In the genomic region with DNA sequence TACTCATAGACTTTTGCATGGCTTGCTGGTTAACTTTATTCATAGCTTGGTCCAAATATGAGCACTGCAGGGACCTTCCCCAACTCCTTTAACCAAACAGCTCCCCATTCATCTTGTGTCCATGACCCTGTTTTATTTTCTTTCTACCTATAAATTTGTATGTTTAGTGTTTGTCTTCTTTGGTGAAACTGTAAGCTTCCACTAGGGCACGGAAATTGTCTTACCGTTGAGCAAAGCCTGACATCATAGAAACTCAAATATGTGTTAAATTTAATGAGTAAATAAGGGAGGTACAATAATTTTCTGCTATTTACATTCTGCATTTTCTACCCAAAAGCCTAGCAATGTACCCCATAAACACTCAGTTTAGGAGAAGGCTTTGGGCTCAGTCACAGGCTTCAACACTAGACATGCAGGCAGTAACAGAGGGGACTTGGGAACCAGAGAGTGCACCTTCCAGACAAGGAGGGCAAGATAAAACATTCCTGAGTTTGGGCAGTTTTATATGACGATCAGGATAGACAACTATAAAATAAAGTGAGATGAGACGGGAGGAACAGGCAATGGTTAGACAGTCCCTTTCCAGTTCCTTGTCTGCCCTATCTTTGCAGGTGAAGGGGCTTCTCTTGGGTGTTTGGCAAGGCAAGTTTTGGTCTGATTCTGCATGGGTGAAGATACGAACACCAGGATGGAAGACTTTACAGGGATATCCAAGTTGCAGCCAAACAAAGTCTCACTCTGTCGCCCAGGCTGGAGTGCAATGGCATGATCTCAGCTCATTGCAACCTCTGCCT, we compare ENCODE assay signal across 1 cellular context.
TF ChIP-seq lines count a peak whose summit lies in the region.

No MANE protein-coding gene starts in this region.

TF ChIP-seq in HepG2, 621 proteins besides CTCF, POLR2A, EP300 and RAD21:
- TF ChIP-seq, protein P1, sequence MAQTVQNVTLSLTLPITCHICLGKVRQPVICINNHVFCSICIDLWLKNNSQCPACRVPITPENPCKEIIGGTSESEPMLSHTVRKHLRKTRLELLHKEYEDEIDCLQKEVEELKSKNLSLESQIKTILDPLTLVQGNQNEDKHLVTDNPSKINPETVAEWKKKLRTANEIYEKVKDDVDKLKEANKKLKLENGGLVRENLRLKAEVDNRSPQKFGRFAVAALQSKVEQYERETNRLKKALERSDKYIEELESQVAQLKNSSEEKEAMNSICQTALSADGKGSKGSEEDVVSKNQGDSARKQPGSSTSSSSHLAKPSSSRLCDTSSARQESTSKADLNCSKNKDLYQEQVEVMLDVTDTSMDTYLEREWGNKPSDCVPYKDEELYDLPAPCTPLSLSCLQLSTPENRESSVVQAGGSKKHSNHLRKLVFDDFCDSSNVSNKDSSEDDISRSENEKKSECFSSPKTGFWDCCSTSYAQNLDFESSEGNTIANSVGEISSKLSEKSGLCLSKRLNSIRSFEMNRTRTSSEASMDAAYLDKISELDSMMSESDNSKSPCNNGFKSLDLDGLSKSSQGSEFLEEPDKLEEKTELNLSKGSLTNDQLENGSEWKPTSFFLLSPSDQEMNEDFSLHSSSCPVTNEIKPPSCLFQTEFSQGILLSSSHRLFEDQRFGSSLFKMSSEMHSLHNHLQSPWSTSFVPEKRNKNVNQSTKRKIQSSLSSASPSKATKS (CRISPR knock-in tag; IDR thresholded peaks at IDR 0.05) = no peak
- TF ChIP-seq ZNF143 (CRISPR knock-in tag; IDR thresholded peaks at IDR 0.05) = no peak
- no peak for TF ChIP-seq ZNF724P (CRISPR knock-in tag; IDR thresholded peaks at IDR 0.05; ENCODE audit: borderline replicate concordance)
- no peak for TF ChIP-seq HOXA9 (CRISPR knock-in tag; IDR thresholded peaks at IDR 0.05; ENCODE audit: borderline replicate concordance)
- no peak for TF ChIP-seq ZNF800 (CRISPR knock-in tag; IDR thresholded peaks at IDR 0.05)
- TF ChIP-seq ZNF124 (CRISPR knock-in tag; IDR thresholded peaks at IDR 0.05) = no peak
- TF ChIP-seq ZC3H13 (CRISPR knock-in tag; IDR thresholded peaks at IDR 0.05) = no peak
- TF ChIP-seq CREM (IDR thresholded peaks at IDR 0.05) = 0 out of 2 replicates have a peak, but pooled peaks have one; percentile 18
- TF ChIP-seq CREM (CRISPR knock-in tag; IDR thresholded peaks at IDR 0.05) = no peak
